1 cellular context compared by ENCODE assay signal in the genomic region with DNA sequence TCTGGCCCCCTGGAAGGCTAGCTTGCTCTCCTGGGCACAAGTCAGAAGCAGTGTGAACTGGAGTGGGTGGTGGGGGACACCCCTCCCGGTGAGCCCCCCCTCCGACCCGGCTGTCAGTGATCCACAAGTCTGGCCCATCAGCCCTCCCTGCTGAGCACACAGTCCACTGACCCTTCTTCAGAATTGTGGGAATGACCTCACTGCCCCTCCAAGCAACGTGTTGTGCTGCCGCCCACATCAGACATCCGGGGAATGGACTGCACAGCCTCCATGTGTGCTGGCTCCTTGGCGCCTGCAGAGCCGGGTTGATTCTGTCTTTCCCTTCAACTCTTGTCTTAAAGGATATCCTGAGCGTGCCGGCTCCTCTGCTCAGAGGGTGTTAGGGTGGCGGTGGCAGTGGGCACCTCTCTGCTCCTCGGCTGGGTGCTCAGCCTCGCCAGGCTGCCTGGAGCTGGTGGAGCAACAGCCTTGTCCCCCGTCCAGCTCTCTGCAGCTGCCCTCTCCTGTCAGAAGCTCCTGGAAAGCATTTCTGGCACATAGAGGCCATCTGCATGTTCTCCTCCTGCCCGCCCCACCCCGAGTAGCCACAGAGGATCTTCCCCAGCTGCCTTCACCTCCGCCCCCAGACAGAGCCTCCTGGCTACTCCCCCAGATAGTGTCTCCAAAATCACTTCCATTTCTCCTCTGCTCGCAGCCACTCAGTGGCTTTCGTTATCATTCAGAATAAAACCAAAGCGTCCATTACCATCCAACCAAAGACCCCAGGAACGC.
TF ChIP-seq lines count a peak whose summit lies in the region.

No MANE protein-coding gene starts in this region.

TF ChIP-seq in HEK293, 187 proteins besides CTCF, POLR2A, EP300 and RAD21:
- TF ChIP-seq, protein P1, sequence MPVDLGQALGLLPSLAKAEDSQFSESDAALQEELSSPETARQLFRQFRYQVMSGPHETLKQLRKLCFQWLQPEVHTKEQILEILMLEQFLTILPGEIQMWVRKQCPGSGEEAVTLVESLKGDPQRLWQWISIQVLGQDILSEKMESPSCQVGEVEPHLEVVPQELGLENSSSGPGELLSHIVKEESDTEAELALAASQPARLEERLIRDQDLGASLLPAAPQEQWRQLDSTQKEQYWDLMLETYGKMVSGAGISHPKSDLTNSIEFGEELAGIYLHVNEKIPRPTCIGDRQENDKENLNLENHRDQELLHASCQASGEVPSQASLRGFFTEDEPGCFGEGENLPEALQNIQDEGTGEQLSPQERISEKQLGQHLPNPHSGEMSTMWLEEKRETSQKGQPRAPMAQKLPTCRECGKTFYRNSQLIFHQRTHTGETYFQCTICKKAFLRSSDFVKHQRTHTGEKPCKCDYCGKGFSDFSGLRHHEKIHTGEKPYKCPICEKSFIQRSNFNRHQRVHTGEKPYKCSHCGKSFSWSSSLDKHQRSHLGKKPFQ (tag by site-specific recombination; IDR thresholded peaks at IDR 0.05): peak; percentile 41; the same call in 1 of the 2 replicates
- TF ChIP-seq, protein P2, sequence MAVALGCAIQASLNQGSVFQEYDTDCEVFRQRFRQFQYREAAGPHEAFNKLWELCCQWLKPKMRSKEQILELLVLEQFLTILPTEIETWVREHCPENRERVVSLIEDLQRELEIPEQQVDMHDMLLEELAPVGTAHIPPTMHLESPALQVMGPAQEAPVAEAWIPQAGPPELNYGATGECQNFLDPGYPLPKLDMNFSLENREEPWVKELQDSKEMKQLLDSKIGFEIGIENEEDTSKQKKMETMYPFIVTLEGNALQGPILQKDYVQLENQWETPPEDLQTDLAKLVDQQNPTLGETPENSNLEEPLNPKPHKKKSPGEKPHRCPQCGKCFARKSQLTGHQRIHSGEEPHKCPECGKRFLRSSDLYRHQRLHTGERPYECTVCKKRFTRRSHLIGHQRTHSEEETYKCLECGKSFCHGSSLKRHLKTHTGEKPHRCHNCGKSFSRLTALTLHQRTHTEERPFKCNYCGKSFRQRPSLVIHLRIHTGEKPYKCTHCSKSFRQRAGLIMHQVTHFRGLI (tag by site-specific recombination; IDR thresholded peaks at IDR 0.05): no peak
- no peak for TF ChIP-seq ZNF558 (tag by site-specific recombination; IDR thresholded peaks at IDR 0.05)
- no peak for TF ChIP-seq ZNF670 (tag by site-specific recombination; IDR thresholded peaks at IDR 0.05; ENCODE audit: low read depth)
- no peak for TF ChIP-seq SP3 (tag by site-specific recombination; IDR thresholded peaks at IDR 0.05)
- TF ChIP-seq, protein P3, sequence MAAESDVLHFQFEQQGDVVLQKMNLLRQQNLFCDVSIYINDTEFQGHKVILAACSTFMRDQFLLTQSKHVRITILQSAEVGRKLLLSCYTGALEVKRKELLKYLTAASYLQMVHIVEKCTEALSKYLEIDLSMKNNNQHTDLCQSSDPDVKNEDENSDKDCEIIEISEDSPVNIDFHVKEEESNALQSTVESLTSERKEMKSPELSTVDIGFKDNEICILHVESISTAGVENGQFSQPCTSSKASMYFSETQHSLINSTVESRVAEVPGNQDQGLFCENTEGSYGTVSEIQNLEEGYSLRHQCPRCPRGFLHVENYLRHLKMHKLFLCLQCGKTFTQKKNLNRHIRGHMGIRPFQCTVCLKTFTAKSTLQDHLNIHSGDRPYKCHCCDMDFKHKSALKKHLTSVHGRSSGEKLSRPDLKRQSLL (tag by site-specific recombination; IDR thresholded peaks at IDR 0.05): no peak
- TF ChIP-seq ZNF426 (tag by site-specific recombination; IDR thresholded peaks at IDR 0.05): no peak
- TF ChIP-seq ZNF514 (tag by site-specific recombination; IDR thresholded peaks at IDR 0.05): no peak
- TF ChIP-seq ZNF175 (tag by site-specific recombination; IDR thresholded peaks at IDR 0.05): no peak
- no peak for TF ChIP-seq ZNF423 (tag by site-specific recombination; IDR thresholded peaks at IDR 0.05)
- no peak for TF ChIP-seq SP2 (tag by site-specific recombination; IDR thresholded peaks at IDR 0.05)
- no peak for TF ChIP-seq ZNF791 (tag by site-specific recombination; IDR thresholded peaks at IDR 0.05)
- TF ChIP-seq ZFHX2 (tag by site-specific recombination; conservative IDR thresholded peaks at IDR 0.05): peak; percentile 56; the same call in 1 of the 2 replicates
- TF ChIP-seq SCRT2 (tag by site-specific recombination; IDR thresholded peaks at IDR 0.05): peak; percentile 89
- TF ChIP-seq ZNF140 (tag by site-specific recombination; IDR thresholded peaks at IDR 0.05): no peak
- TF ChIP-seq ZIC2 (tag by site-specific recombination; IDR thresholded peaks at IDR 0.05): peak; percentile 57
- TF ChIP-seq, protein P4, sequence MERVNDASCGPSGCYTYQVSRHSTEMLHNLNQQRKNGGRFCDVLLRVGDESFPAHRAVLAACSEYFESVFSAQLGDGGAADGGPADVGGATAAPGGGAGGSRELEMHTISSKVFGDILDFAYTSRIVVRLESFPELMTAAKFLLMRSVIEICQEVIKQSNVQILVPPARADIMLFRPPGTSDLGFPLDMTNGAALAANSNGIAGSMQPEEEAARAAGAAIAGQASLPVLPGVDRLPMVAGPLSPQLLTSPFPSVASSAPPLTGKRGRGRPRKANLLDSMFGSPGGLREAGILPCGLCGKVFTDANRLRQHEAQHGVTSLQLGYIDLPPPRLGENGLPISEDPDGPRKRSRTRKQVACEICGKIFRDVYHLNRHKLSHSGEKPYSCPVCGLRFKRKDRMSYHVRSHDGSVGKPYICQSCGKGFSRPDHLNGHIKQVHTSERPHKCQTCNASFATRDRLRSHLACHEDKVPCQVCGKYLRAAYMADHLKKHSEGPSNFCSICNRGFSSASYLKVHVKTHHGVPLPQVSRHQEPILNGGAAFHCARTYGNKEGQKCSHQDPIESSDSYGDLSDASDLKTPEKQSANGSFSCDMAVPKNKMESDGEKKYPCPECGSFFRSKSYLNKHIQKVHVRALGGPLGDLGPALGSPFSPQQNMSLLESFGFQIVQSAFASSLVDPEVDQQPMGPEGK (tag by site-specific recombination; IDR thresholded peaks at IDR 0.05): 0 out of 2 replicates have a peak, but pooled peaks have one; percentile 44
- TF ChIP-seq, protein P5, sequence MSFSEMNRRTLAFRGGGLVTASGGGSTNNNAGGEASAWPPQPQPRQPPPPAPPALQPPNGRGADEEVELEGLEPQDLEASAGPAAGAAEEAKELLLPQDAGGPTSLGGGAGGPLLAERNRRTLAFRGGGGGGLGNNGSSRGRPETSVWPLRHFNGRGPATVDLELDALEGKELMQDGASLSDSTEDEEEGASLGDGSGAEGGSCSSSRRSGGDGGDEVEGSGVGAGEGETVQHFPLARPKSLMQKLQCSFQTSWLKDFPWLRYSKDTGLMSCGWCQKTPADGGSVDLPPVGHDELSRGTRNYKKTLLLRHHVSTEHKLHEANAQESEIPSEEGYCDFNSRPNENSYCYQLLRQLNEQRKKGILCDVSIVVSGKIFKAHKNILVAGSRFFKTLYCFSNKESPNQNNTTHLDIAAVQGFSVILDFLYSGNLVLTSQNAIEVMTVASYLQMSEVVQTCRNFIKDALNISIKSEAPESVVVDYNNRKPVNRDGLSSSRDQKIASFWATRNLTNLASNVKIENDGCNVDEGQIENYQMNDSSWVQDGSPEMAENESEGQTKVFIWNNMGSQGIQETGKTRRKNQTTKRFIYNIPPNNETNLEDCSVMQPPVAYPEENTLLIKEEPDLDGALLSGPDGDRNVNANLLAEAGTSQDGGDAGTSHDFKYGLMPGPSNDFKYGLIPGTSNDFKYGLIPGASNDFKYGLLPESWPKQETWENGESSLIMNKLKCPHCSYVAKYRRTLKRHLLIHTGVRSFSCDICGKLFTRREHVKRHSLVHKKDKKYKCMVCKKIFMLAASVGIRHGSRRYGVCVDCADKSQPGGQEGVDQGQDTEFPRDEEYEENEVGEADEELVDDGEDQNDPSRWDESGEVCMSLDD (tag by site-specific recombination; IDR thresholded peaks at IDR 0.05): no peak
- no peak for TF ChIP-seq ZXDB (tag by site-specific recombination; IDR thresholded peaks at IDR 0.05)
- TF ChIP-seq, protein P6, sequence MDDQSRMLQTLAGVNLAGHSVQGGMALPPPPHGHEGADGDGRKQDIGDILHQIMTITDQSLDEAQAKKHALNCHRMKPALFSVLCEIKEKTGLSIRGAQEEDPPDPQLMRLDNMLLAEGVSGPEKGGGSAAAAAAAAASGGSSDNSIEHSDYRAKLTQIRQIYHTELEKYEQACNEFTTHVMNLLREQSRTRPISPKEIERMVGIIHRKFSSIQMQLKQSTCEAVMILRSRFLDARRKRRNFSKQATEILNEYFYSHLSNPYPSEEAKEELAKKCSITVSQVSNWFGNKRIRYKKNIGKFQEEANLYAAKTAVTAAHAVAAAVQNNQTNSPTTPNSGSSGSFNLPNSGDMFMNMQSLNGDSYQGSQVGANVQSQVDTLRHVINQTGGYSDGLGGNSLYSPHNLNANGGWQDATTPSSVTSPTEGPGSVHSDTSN (CRISPR knock-in tag; IDR thresholded peaks at IDR 0.05): no peak
- no peak for TF ChIP-seq HOXD13 (CRISPR knock-in tag; IDR thresholded peaks at IDR 0.05; ENCODE audit: borderline replicate concordance)
- TF ChIP-seq ZSCAN16 (tag by site-specific recombination; IDR thresholded peaks at IDR 0.05): no peak
- 0 out of 2 replicates have a peak, but pooled peaks have one; percentile 5 for TF ChIP-seq EGR2 (tag by site-specific recombination; IDR thresholded peaks at IDR 0.05; ENCODE audit: low read depth)
- TF ChIP-seq MZF1 (tag by site-specific recombination; IDR thresholded peaks at IDR 0.05; ENCODE audit: borderline replicate concordance): no peak
TF ChIP-seq in HEK293: peak in this region for 6.
